Comparison of ENCODE assay signal across 8 cellular contexts in genomic region chr10:95363303-95363912, GRCh38.
A peak's percentile ranks its signal among the peaks of the same experiment; 100 is the strongest.
DNase-seq lines count a peak whose midpoint lies in the region; ATAC-seq and TF ChIP-seq lines count a peak whose summit lies in the region.

No MANE protein-coding gene starts in this region.

- H3K4me3 ChIP-seq in astrocyte of the spinal cord (ENCODE audit: low read depth, low read length), result no peak overlapping the region

- DNase-seq in NCI-H524 (lab: John Stamatoyannopoulos, UW), result peak; percentile 39 to 52
- DNase-seq in NCI-H524 treated with DMSO at 0.1 percent for 48 hours (lab: John Stamatoyannopoulos, UW), result no peak
- DNase-seq in HUDEP-2 (lab: John Stamatoyannopoulos, UW; ENCODE audit: unreplicated experiment in 76 of 76), result peak in 44 of 76 experiments; percentile 2 to 71 (median 48)
- peak; percentile 24 for DNase-seq in OCI-M2 (lab: John Stamatoyannopoulos, UW; ENCODE audit: unreplicated experiment)
- peak; percentile 73 for DNase-seq in astrocyte of the spinal cord (ENCODE audit: low read depth, low spot score)
- DNase-seq in inferior parietal cortex (ENCODE audit: extremely low spot score), result peak; percentile 88
- peak in 2 of 3 experiments; percentile 8 to 37 for DNase-seq in stimulated activated CD4-positive, alpha-beta T cell treated with anti-CD3 and anti-CD28 coated beads, TNF-alpha, amount 100 ng/mL, for 24 hours (ENCODE audit: low read depth in 3 of 3)

- in situ Hi-C loops in astrocyte of the spinal cord (cut with HindIII; ENCODE audit: low sequenced_read_pairs), result no loop called here

- TF ChIP-seq CTCF in astrocyte of the spinal cord (IDR thresholded peaks at IDR 0.05; ENCODE audit: low read depth, low read length), result peak; percentile 84

- ATAC-seq in GM21390 (IDR thresholded peaks at IDR 0.05; ENCODE audit: unreplicated experiment), result peak; percentile 76
